In genomic region chr3:172216267-172216666, GRCh38 we compare ENCODE assay signal across 17 cellular contexts.
DNase-seq lines count a peak whose midpoint lies in the region; ATAC-seq, FAIRE-seq and TF ChIP-seq lines count a peak whose summit lies in the region.
"Had no signal": no experiment of that assay in that cellular context is flagged by ENCODE, and none has a peak within 500 bp of the region (broad histone marks: within the 10 kb centered on the region; RNA-seq: fewer than 3 reads in every experiment).

No MANE protein-coding gene starts in this region.

- no peak for TF ChIP-seq POLR2A in HepG2 (IDR thresholded peaks at IDR 0.05; ENCODE audit: insufficient read depth in 1 of 2, low read depth in 2 of 2, low read length in 2 of 2)
- TF ChIP-seq POLR2A in right lobe of liver (IDR thresholded peaks at IDR 0.05), result no peak
- no peak for TF ChIP-seq POLR2A in ovary (IDR thresholded peaks at IDR 0.05)

- H2AFZ ChIP-seq in HepG2 (ENCODE audit: low read length), result no peak overlapping the region
- no peak overlapping the region for H2AFZ ChIP-seq in smooth muscle cell (ENCODE audit: low read depth)

- POLR2A ChIA-PET in HepG2 (lab: Yijun Ruan, JAX) (no interaction called here), Panc1 (lab: Charles Lee) (no interaction called here)

- no peak for TF ChIP-seq CTCF in HepG2 (CRISPR knock-in tag; IDR thresholded peaks at IDR 0.05)
- no peak for TF ChIP-seq CTCF in right lobe of liver (IDR thresholded peaks at IDR 0.05)
- TF ChIP-seq CTCF in Panc1 (IDR thresholded peaks at IDR 0.05), result no peak
- TF ChIP-seq CTCF in smooth muscle cell (IDR thresholded peaks at IDR 0.05; ENCODE audit: borderline replicate concordance, insufficient read depth, poor library complexity, severe bottlenecking), result no peak
- no peak for TF ChIP-seq CTCF in ovary (IDR thresholded peaks at IDR 0.05)

- FAIRE-seq in HepG2 (lab: Jason Lieb, UNC), result no peak
- FAIRE-seq: A204.1, G401.6, GM12892, H1 had no signal

- no peaks in the 10 kb centered on the region for H3K9me3 ChIP-seq in HepG2 (ENCODE audit: low read length)
- no peaks in the 10 kb centered on the region for H3K9me3 ChIP-seq in right lobe of liver
- H3K9me3 ChIP-seq in Panc1 (ENCODE audit: control insufficient read depth, insufficient read depth, low read depth, low read length), result no peaks in the 10 kb centered on the region
- H3K9me3 ChIP-seq in smooth muscle cell (replicated peaks; ENCODE audit: low read depth), result no peaks in the 10 kb centered on the region
- no peaks in the 10 kb centered on the region for H3K9me3 ChIP-seq in ovary

- ATAC-seq in HepG2 (peak; percentile 11; the same call in 2 of the 3 replicates), right lobe of liver (no peak), Panc1 (no peak), HG02571 (IDR thresholded peaks at IDR 0.05; ENCODE audit: unreplicated experiment) (no peak)

- H4K20me1 ChIP-seq in HepG2 (ENCODE audit: insufficient read depth, low read length) (peaks cover 100% of the 10 kb centered on the region), smooth muscle cell (ENCODE audit: low read depth) (peaks cover 100% of the 10 kb centered on the region)

- CTCF ChIA-PET in HepG2 (lab: Yijun Ruan, JAX; ENCODE audit: low intra/inter-chr PET ratio, low total read pairs) (no interaction called here), Panc1 (lab: Charles Lee) (no interaction called here)

- H3K9ac ChIP-seq in HepG2 (ENCODE audit: insufficient read depth, low read depth, low read length) (no peak overlapping the region), smooth muscle cell (ENCODE audit: low read depth) (no peak overlapping the region)

- no peak for TF ChIP-seq RAD21 in HepG2 (CRISPR knock-in tag; IDR thresholded peaks at IDR 0.05)

- TF ChIP-seq EP300 in HepG2 (IDR thresholded peaks at IDR 0.05; ENCODE audit: low read depth in 2 of 2, low read length in 2 of 2), result no peak
- TF ChIP-seq EP300 in HepG2 (CRISPR knock-in tag; IDR thresholded peaks at IDR 0.05; ENCODE audit: borderline replicate concordance), result no peak
- no peak for TF ChIP-seq EP300 in ovary (IDR thresholded peaks at IDR 0.05)

- 99% methylated on average over 5 of the region's 5 CpGs for WGBS in HepG2 (ENCODE audit: low lambda C conversion rate)
- 96% methylated on average over 4 of the region's 5 CpGs for WGBS in right lobe of liver (ENCODE audit: insufficient coverage, low coverage, low lambda C conversion rate, missing lambda C conversion rate)
- WGBS in smooth muscle cell (ENCODE audit: low lambda C conversion rate), result 90% methylated on average over 5 of the region's 5 CpGs
- WGBS in ovary, 3 donors, result 89 to 96% (median 89%) methylated on average over 5 of the region's 5 CpGs

- DNase-seq in HepG2 (ENCODE audit: low spot score), result no peak
- no peak for DNase-seq in right lobe of liver
- no peak for DNase-seq in Panc1 (ENCODE audit: low read depth, low spot score)
- DNase-seq in smooth muscle cell (lab: John Stamatoyannopoulos, UW; ENCODE audit: unreplicated experiment), result no peak
- DNase-seq in ovary, result no peak
- DNase-seq: CD4-positive, alpha-beta memory T cell; COR-L47; DMS153; DND-41; H7; HCEC 1CT had no signal

- H3K4me3 ChIP-seq in HepG2 (replicated peaks in 1 of 3; ENCODE audit: insufficient read depth in 1 of 3, low read depth in 2 of 3, low read length in 3 of 3) (no peak overlapping the region), right lobe of liver (no peak overlapping the region), Panc1 (ENCODE audit: low read depth in 2 of 2, low read length in 2 of 2) (no peak overlapping the region), smooth muscle cell (no peak overlapping the region), ovary (no peak overlapping the region)

- BruUV-seq in HepG2 (replicated peaks; lab: Mats Ljungman, UMichigan) (no TSS peak), Panc1 (replicated peaks; lab: Mats Ljungman, UMichigan) (no TSS peak)

- intact Hi-C loops in HepG2 (cut with micrococcal nuclease; ENCODE audit: unreplicated experiment) (no loop called here), right lobe of liver (cut with DNase I) (no loop called here), Panc1 (cut with micrococcal nuclease; ENCODE audit: unreplicated experiment) (no loop called here), ovary (cut with DNase I) (no loop called here)

- peaks cover 34% of the 10 kb centered on the region for H3F3A ChIP-seq in smooth muscle cell (ENCODE audit: low read depth)

- in situ Hi-C loops in HepG2 (cut with HindIII; ENCODE audit: extremely low pct_ligation_motif_present, low pct_unique_long_range_greater_than_20kb), result no loop called here
- in situ Hi-C loops in Panc1 (cut with HindIII; ENCODE audit: low pct_unique_long_range_greater_than_20kb, low sequenced_read_pairs), result no loop called here

- peaks cover 12 to 43% of the 10 kb centered on the region in 2 experiments for H3K36me3 ChIP-seq in HepG2 (replicated peaks in 1 of 2; ENCODE audit: control insufficient read depth in 1 of 2, insufficient read depth in 2 of 2, low read length in 2 of 2)
- H3K36me3 ChIP-seq in right lobe of liver, result no peaks in the 10 kb centered on the region
- no peaks in the 10 kb centered on the region for H3K36me3 ChIP-seq in Panc1 (ENCODE audit: control insufficient read depth, insufficient read depth, low read length)
- no peaks in the 10 kb centered on the region for H3K36me3 ChIP-seq in smooth muscle cell (ENCODE audit: low read depth)
- no peaks in the 10 kb centered on the region for H3K36me3 ChIP-seq in ovary

- H3K27me3 ChIP-seq in HepG2 (ENCODE audit: control insufficient read depth in 1 of 2, insufficient read depth in 2 of 2, low read length in 2 of 2), result no peaks in the 10 kb centered on the region
- no peaks in the 10 kb centered on the region for H3K27me3 ChIP-seq in right lobe of liver
- H3K27me3 ChIP-seq in Panc1 (ENCODE audit: control insufficient read depth, insufficient read depth, low read length), result no peaks in the 10 kb centered on the region
- H3K27me3 ChIP-seq in smooth muscle cell (ENCODE audit: low read depth), result no peaks in the 10 kb centered on the region
- no peaks in the 10 kb centered on the region for H3K27me3 ChIP-seq in ovary

- peaks cover 99% of the 10 kb centered on the region for H3K79me2 ChIP-seq in HepG2 (ENCODE audit: insufficient read depth, low read length)
- H3K79me2 ChIP-seq in smooth muscle cell (ENCODE audit: low read depth), result peaks cover 94% of the 10 kb centered on the region

- H3K4me2 ChIP-seq in HepG2 (ENCODE audit: low read depth, low read length), result no peak overlapping the region
- no peak overlapping the region for H3K4me2 ChIP-seq in smooth muscle cell

- no peak overlapping the region for H3K27ac ChIP-seq in HepG2 (ENCODE audit: extremely low read length, insufficient read depth, low read length)
- H3K27ac ChIP-seq in right lobe of liver, result peak overlapping the region in 1 of 3 donors; percentile 44
- peak overlapping the region; percentile 14; the same call in 1 of the 2 replicates for H3K27ac ChIP-seq in Panc1 (ENCODE audit: low read length)
- peak overlapping the region; percentile 96 for H3K27ac ChIP-seq in smooth muscle cell (ENCODE audit: low read depth)
- H3K27ac ChIP-seq in ovary, result no peak overlapping the region
- H3K27ac ChIP-seq: 22Rv1 had no signal

- peaks cover 100% of the 10 kb centered on the region for H3K4me1 ChIP-seq in HepG2 (ENCODE audit: insufficient read depth, low read length)
- H3K4me1 ChIP-seq in right lobe of liver, result peaks cover 0 to 62% (median 14%) of the 10 kb centered on the region in 4 donors
- H3K4me1 ChIP-seq in Panc1 (ENCODE audit: control insufficient read depth, insufficient read depth, low read length), result peaks cover 86% of the 10 kb centered on the region
- peaks cover 20% of the 10 kb centered on the region for H3K4me1 ChIP-seq in smooth muscle cell (ENCODE audit: low read depth)
- peaks cover 22% of the 10 kb centered on the region for H3K4me1 ChIP-seq in ovary (ENCODE audit: insufficient read depth)

TF ChIP-seq in HepG2, 621 proteins besides CTCF, POLR2A, EP300 and RAD21 (continues in another document):
- TF ChIP-seq ELF3 (CRISPR knock-in tag; IDR thresholded peaks at IDR 0.05) (no peak), MEF2D (CRISPR knock-in tag; IDR thresholded peaks at IDR 0.05) (no peak), ZNF800 (CRISPR knock-in tag; IDR thresholded peaks at IDR 0.05) (no peak), RBM22 (optimal IDR thresholded peaks at IDR 0.05; ENCODE audit: low read length) (peak; percentile 11), ZNF670 (CRISPR knock-in tag; IDR thresholded peaks at IDR 0.05; ENCODE audit: borderline replicate concordance) (no peak), ZNF547 (CRISPR knock-in tag; IDR thresholded peaks at IDR 0.05) (no peak), ZNF770 (CRISPR knock-in tag; IDR thresholded peaks at IDR 0.05) (peak; percentile 96), ZNF34 (CRISPR knock-in tag; IDR thresholded peaks at IDR 0.05; ENCODE audit: borderline replicate concordance) (no peak), ZNF510 (CRISPR knock-in tag; IDR thresholded peaks at IDR 0.05; ENCODE audit: low read depth) (no peak)

Comparison
In these comparisons a context has a peak if more than half of its experiments do, and no peak if none do; other contexts are left out.
1. H3K27ac ChIP-seq: peak in Panc1 (single experiment) and smooth muscle cell (single experiment); none in HepG2 (single experiment) and ovary (0 of 2).